In genomic region chr2:69054431-69054830, GRCh38 we compare ENCODE assay signal across 9 cellular contexts. TPM values are rescaled to one million over a fixed set of nuclear protein-coding genes. Genes with fewer than 3 reads are reported as not detected.
A peak's percentile ranks its signal among the peaks of the same experiment; 100 is the strongest.
DNase-seq lines count a peak whose midpoint lies in the region; ATAC-seq lines count a peak whose summit lies in the region.
"Had no signal": no experiment of that assay in that cellular context is flagged by ENCODE, and none has a peak within 500 bp of the region (broad histone marks: within the 10 kb centered on the region; RNA-seq: fewer than 3 reads in every experiment).

No MANE protein-coding gene starts in this region.

- H3K4me3 ChIP-seq in Jurkat, Clone E6-1 (ENCODE audit: low read length): no peak overlapping the region

- ATAC-seq in GM18519 (IDR thresholded peaks at IDR 0.05; ENCODE audit: low FRiP score, unreplicated experiment): peak; percentile 72
- ATAC-seq in GM21515 (IDR thresholded peaks at IDR 0.05; ENCODE audit: unreplicated experiment): peak; percentile 81
- no peak for ATAC-seq in GM19397 (IDR thresholded peaks at IDR 0.05; ENCODE audit: unreplicated experiment)

- peak; percentile 34 for DNase-seq in Jurkat, Clone E6-1 (ENCODE audit: low read depth, low spot score)
- peak; percentile 42 for DNase-seq in iris pigment epithelial cell (ENCODE audit: low read depth)
- no peak for DNase-seq in stimulated activated naive CD4-positive, alpha-beta T cell treated with Interleukin-2 at 50 U/mL for 16 hours (lab: John Stamatoyannopoulos, UW)
- no peak for DNase-seq in stimulated activated CD4-positive, alpha-beta T cell treated with anti-CD3 and anti-CD28 coated beads, Interleukin-4, amount 100 ng/mL, for 4 hours
- no peak for DNase-seq in NCI-H446 treated with DMSO at 0.1 percent for 48 hours (lab: John Stamatoyannopoulos, UW)
- DNase-seq: NCI-H1092 had no signal

RNA-seq across cellular contexts. Expression of gene ANTXR1, which starts 41.5 kb away (rescaled TPM):
- polyA plus RNA-seq in Jurkat, Clone E6-1 (2012; ENCODE audit: insufficient read depth, insufficient read length): 5.5 TPM

Comparison
In these comparisons a context has a peak if more than half of its experiments do, and no peak if none do; other contexts are left out.
1. DNase-seq: peak in Jurkat, Clone E6-1 (single experiment) and iris pigment epithelial cell (single experiment); none in stimulated activated naive CD4-positive, alpha-beta T cell treated with Interleukin-2 at 50 U/mL for 16 hours (single experiment), stimulated activated CD4-positive, alpha-beta T cell treated with anti-CD3 and anti-CD28 coated beads, Interleukin-4, amount 100 ng/mL, for 4 hours (0 of 2) and NCI-H446 treated with DMSO at 0.1 percent for 48 hours (single experiment).